In genomic region chr7:143389316-143390097, GRCh38 we compare ENCODE assay signal across 16 cellular contexts. TPM values are rescaled to one million over a fixed set of nuclear protein-coding genes. Genes with fewer than 3 reads are reported as not detected.
A peak's percentile ranks its signal among the peaks of the same experiment; 100 is the strongest.
DNase-seq lines count a peak whose midpoint lies in the region; ATAC-seq, FAIRE-seq and TF ChIP-seq lines count a peak whose summit lies in the region.
"Had no signal": no experiment of that assay in that cellular context is flagged by ENCODE, and none has a peak within 500 bp of the region (broad histone marks: within the 10 kb centered on the region; RNA-seq: fewer than 3 reads in every experiment).

No MANE protein-coding gene starts in this region.

- H3K27ac ChIP-seq in GM23338 (ENCODE audit: low read depth) (peak overlapping the region; percentile 86), GM12878 (ENCODE audit: control insufficient read depth, insufficient read depth) (no peak overlapping the region), mesenchymal stem cell (ENCODE audit: low read length, poor library complexity, severe bottlenecking) (no peak overlapping the region)
- H3K27ac ChIP-seq: thyroid gland had no signal

- no peak overlapping the region for H2BK5ac ChIP-seq in mesenchymal stem cell (ENCODE audit: low read depth, low read length, poor library complexity, severe bottlenecking)

- H4K91ac ChIP-seq in mesenchymal stem cell (ENCODE audit: low read length) = no peak overlapping the region

- no peak overlapping the region for H2AK5ac ChIP-seq in mesenchymal stem cell (ENCODE audit: low read length, severe bottlenecking)

- H4K8ac ChIP-seq in mesenchymal stem cell (ENCODE audit: low read length) = no peak overlapping the region

- H3K27me3 Mint-ChIP-seq in GM23338 (ENCODE audit: insufficient read depth, low read depth, poor library complexity) = peaks cover 34% of the 10 kb centered on the region
- H3K27me3 Mint-ChIP-seq in activated T-cell treated with anti-CD3 and anti-CD28 coated beads, Interleukin-2, amount 50 U/mL, for 4 hours (ENCODE audit: low read depth) = no peaks in the 10 kb centered on the region

- H3K4me2 ChIP-seq in GM23338 = no peak overlapping the region
- H3K4me2 ChIP-seq in GM12878 (ENCODE audit: control insufficient read depth, insufficient read depth) = no peak overlapping the region
- no peak overlapping the region for H3K4me2 ChIP-seq in mesenchymal stem cell (ENCODE audit: low read length, poor library complexity, severe bottlenecking)

- no peak overlapping the region for H3K4me3 ChIP-seq in AG09309 (ENCODE audit: control insufficient read depth, low read depth, low read length)
- H3K4me3 ChIP-seq in GM23338 = no peak overlapping the region
- no peak overlapping the region for H3K4me3 ChIP-seq in GM12878
- H3K4me3 ChIP-seq in mesenchymal stem cell (ENCODE audit: insufficient read depth in 1 of 2, low read depth in 1 of 2, low read length in 2 of 2) = peak overlapping the region in 1 of 2 experiments; percentile 32
- H3K4me3 ChIP-seq: thyroid gland had no signal

- H3K4me1 ChIP-seq in GM23338 (ENCODE audit: insufficient read depth) (no peaks in the 10 kb centered on the region; the same call in 1 of the 2 replicates), GM12878 (ENCODE audit: control insufficient read depth, insufficient read depth, low read length) (peaks cover 10% of the 10 kb centered on the region), mesenchymal stem cell (ENCODE audit: control insufficient read depth, insufficient read depth, low read depth, low read length) (peaks cover 56% of the 10 kb centered on the region)

- peak overlapping the region; percentile 50; the same call in 1 of the 2 replicates for H3K27ac Mint-ChIP-seq in GM23338

- intact Hi-C loops in GM12878 (cut with micrococcal nuclease; ENCODE audit: unreplicated experiment) = no loop called here

- RAD21 ChIA-PET in GM12878 (lab: Charles Lee; ENCODE audit: unreplicated experiment) = no interaction called here

- H3K9me3 Mint-ChIP-seq in GM23338 = no peaks in the 10 kb centered on the region; the same call in 2 of the 3 replicates
- H3K9me3 Mint-ChIP-seq in activated T-cell treated with anti-CD3 and anti-CD28 coated beads, Interleukin-2, amount 50 U/mL, for 4 hours = no peaks in the 10 kb centered on the region

- WGBS in GM12878 (ENCODE audit: insufficient coverage, insufficient replicate concordance, low lambda C conversion rate, missing lambda C conversion rate) = 92% methylated on average over 15 of the region's 15 CpGs
- WGBS in mesenchymal stem cell = 97% methylated on average over 15 of the region's 15 CpGs

- H4K20me1 ChIP-seq in GM23338 (replicated peaks; ENCODE audit: insufficient read depth) (peaks cover 17% of the 10 kb centered on the region), GM12878 (ENCODE audit: control insufficient read depth, insufficient read depth) (no peaks in the 10 kb centered on the region; the same call in 1 of the 2 replicates)

- no peak for TF ChIP-seq RAD21 in GM12878 (IDR thresholded peaks at IDR 0.05; ENCODE audit: insufficient read depth, low read depth, low read length)

- TF ChIP-seq EP300 in GM12878 (IDR thresholded peaks at IDR 0.05; ENCODE audit: borderline replicate concordance in 1 of 2, control insufficient read depth in 1 of 2, low read depth in 2 of 2, low read length in 2 of 2) = no peak

- peak; percentile 34 for TF ChIP-seq POLR2A in GM12878 (IDR thresholded peaks at IDR 0.05; ENCODE audit: low read depth, low read length)

- ATAC-seq in GM23338 (no peak), GM12878 (no peak)
- ATAC-seq in activated T-cell treated with anti-CD3 and anti-CD28 coated beads, Interleukin-2, amount 50 U/mL, for 4 hours = no peak

- H3K9me2 ChIP-seq in GM23338 (ENCODE audit: insufficient read depth) = no peaks in the 10 kb centered on the region

- peaks cover 21% of the 10 kb centered on the region for H3K36me3 ChIP-seq in GM23338 (ENCODE audit: insufficient read depth)
- H3K36me3 ChIP-seq in GM12878 (ENCODE audit: control insufficient read depth in 2 of 2, insufficient read depth in 2 of 2, low read length in 1 of 2) = peaks cover 7 to 33% of the 10 kb centered on the region in 2 experiments; a peak in 3 of 4 replicates
- peaks cover 79 to 84% of the 10 kb centered on the region in 2 experiments for H3K36me3 ChIP-seq in mesenchymal stem cell (ENCODE audit: control insufficient read depth in 1 of 2, insufficient read depth in 2 of 2, low read depth in 1 of 2, low read length in 2 of 2)

- SMC1A ChIA-PET in GM12878 (lab: Charles Lee; ENCODE audit: uncharacterized antibody, unreplicated experiment) = no interaction called here

- H3K27me3 ChIP-seq in GM23338 (ENCODE audit: insufficient read depth) (no peaks in the 10 kb centered on the region), GM12878 (replicated peaks in 1 of 2; ENCODE audit: control insufficient read depth in 2 of 2, insufficient read depth in 2 of 2, low read length in 1 of 2) (no peaks in the 10 kb centered on the region), mesenchymal stem cell (ENCODE audit: control insufficient read depth in 1 of 2, insufficient read depth in 1 of 2, low read length in 2 of 2) (no peaks in the 10 kb centered on the region)
- H3K27me3 ChIP-seq: thyroid gland had no signal

- H3K4me3 Mint-ChIP-seq in GM23338 = no peak overlapping the region
- H3K4me3 Mint-ChIP-seq in activated T-cell treated with anti-CD3 and anti-CD28 coated beads, Interleukin-2, amount 50 U/mL, for 4 hours = no peak overlapping the region

- no peak for DNase-seq in AG09309 (ENCODE audit: low read depth)
- DNase-seq in GM23338 (ENCODE audit: low spot score) = no peak
- DNase-seq in GM12878 (ENCODE audit: low read depth, low spot score) = no peak
- no peak for DNase-seq in mesenchymal stem cell
- DNase-seq in HUDEP-2 (lab: John Stamatoyannopoulos, UW; ENCODE audit: unreplicated experiment in 76 of 76) = no peak
- DNase-seq in AML-193 (lab: John Stamatoyannopoulos, UW) = no peak
- DNase-seq in activated T-cell treated with anti-CD3 and anti-CD28 coated beads, Interleukin-2, amount 50 U/mL, for 4 hours = no peak
- DNase-seq in activated effector memory CD4-positive, alpha-beta T cell treated with Interleukin-2 at 50 U/mL for 16 hours = no peak
- DNase-seq: activated T-cell treated with anti-CD3 and anti-CD28 coated beads for 4 hours, KG1, NCI-H2029 treated with DMSO at 0.1 percent for 48 hours, retina, thyroid gland had no signal

- no peak overlapping the region for H2BK120ac ChIP-seq in mesenchymal stem cell (ENCODE audit: low read depth, low read length)

- CTCF ChIA-PET in GM12878 (lab: Yijun Ruan, JAX) = interaction anchor here (1.3 kb wide), 1 partner anchor 9 kb away, joined by 4 read pairs; no protein-coding TSS in a partner anchor

- peaks cover 22% of the 10 kb centered on the region for H3K79me2 ChIP-seq in GM23338 (replicated peaks; ENCODE audit: insufficient read depth)
- H3K79me2 ChIP-seq in GM12878 (ENCODE audit: control insufficient read depth, insufficient read depth, low read length) = peaks cover 16% of the 10 kb centered on the region

- H3K18ac ChIP-seq in mesenchymal stem cell (ENCODE audit: low read depth in 1 of 2, low read length in 2 of 2) = no peak overlapping the region

- POLR2A ChIA-PET in GM12878 (lab: Charles Lee) = no interaction called here

- peaks cover 3% of the 10 kb centered on the region; the same call in 2 of the 3 replicates for H3K4me1 Mint-ChIP-seq in GM23338
- H3K4me1 Mint-ChIP-seq in activated T-cell treated with anti-CD3 and anti-CD28 coated beads, Interleukin-2, amount 50 U/mL, for 4 hours (ENCODE audit: low read depth) = peaks cover 13% of the 10 kb centered on the region

- no TSS peak for BruUV-seq in GM12878 (replicated peaks; lab: Mats Ljungman, UMichigan)

- H3K9me3 ChIP-seq in GM12878 (replicated peaks; ENCODE audit: control insufficient read depth, insufficient read depth, low read length) (no peaks in the 10 kb centered on the region), mesenchymal stem cell (ENCODE audit: control insufficient read depth, low read length) (no peaks in the 10 kb centered on the region)
- H3K9me3 ChIP-seq: thyroid gland had no signal

- peaks cover 63% of the 10 kb centered on the region for H3K36me3 Mint-ChIP-seq in GM23338 (ENCODE audit: low read depth)
- H3K36me3 Mint-ChIP-seq in activated T-cell treated with anti-CD3 and anti-CD28 coated beads, Interleukin-2, amount 50 U/mL, for 4 hours (ENCODE audit: insufficient read depth) = peaks cover 14% of the 10 kb centered on the region

- no peak overlapping the region for H3K23ac ChIP-seq in mesenchymal stem cell (ENCODE audit: low read length in 2 of 2)

- no peak overlapping the region for H2BK12ac ChIP-seq in mesenchymal stem cell (ENCODE audit: low read length in 2 of 2)

- in situ Hi-C loops in GM12878 (cut with MboI) = no loop called here

- peaks cover 9% of the 10 kb centered on the region for H3K79me1 ChIP-seq in mesenchymal stem cell (replicated peaks; ENCODE audit: low read length, poor library complexity, severe bottlenecking)

- no peak overlapping the region for H3K9ac ChIP-seq in GM12878 (ENCODE audit: control insufficient read depth, insufficient read depth, low read length)
- peak overlapping the region; percentile 92 for H3K9ac ChIP-seq in mesenchymal stem cell (ENCODE audit: low read length)

- H2BK15ac ChIP-seq in mesenchymal stem cell (ENCODE audit: low read depth, poor library complexity, severe bottlenecking) = no peak overlapping the region

- no peak overlapping the region for H2AFZ ChIP-seq in GM23338
- H2AFZ ChIP-seq in GM12878 (ENCODE audit: control insufficient read depth, low read depth, low read length) = no peak overlapping the region
- H2AFZ ChIP-seq in mesenchymal stem cell (ENCODE audit: low read depth, low read length) = no peak overlapping the region

- no peak for FAIRE-seq in GM12878 (lab: Jason Lieb, UNC)
- FAIRE-seq: colon, GM19239 had no signal

- peaks cover 66% of the 10 kb centered on the region for H3F3A ChIP-seq in GM23338 (replicated peaks; ENCODE audit: low read depth)

- no peak overlapping the region for H3K4ac ChIP-seq in mesenchymal stem cell (ENCODE audit: low read depth in 1 of 2, low read length in 2 of 2)

- peak; percentile 9 for TF ChIP-seq CTCF in AG09309 (IDR thresholded peaks at IDR 0.05; ENCODE audit: control insufficient read depth, insufficient read depth, low read depth, low read length, missing control alignments)
- peak in 1 of 2 experiments; percentile 45; a peak in 2 of 4 replicates for TF ChIP-seq CTCF in GM23338 (conservative IDR thresholded peaks at IDR 0.05; ENCODE audit: low read depth in 2 of 2)
- no peak for TF ChIP-seq CTCF in GM12878 (IDR thresholded peaks at IDR 0.05 in 2 of 3, conservative IDR thresholded peaks at IDR 0.05 in 1 of 3; ENCODE audit: control insufficient read depth in 2 of 3, extremely low read depth in 1 of 3, insufficient read depth in 1 of 3, low read depth in 3 of 3, low read length in 3 of 3)

- no peak overlapping the region for H3K14ac ChIP-seq in mesenchymal stem cell (ENCODE audit: low read length in 2 of 2)

RNA-seq across cellular contexts. Expression of gene ZYX, which starts 8.4 kb away (rescaled TPM):
- total RNA-seq in GM23338 (2014; rRNA removed; shearing (Covaris generic)) = 132 and 141 TPM in 2 replicates
- polyA plus RNA-seq in GM23338 (2016; fragmentation: Nextera tagmentation; extraction: Ambion mirVana) = 108 and 111 TPM in 2 replicates
- 12.6 and 17.0 TPM in 2 replicates for total RNA-seq in GM12878 (2013; cell fraction: nucleolus; rRNA removed)
- 16.5 and 23.2 TPM in 2 replicates for total RNA-seq in GM12878 (2014; rRNA removed)
- total RNA-seq in GM12878 (2014; rRNA removed; fragmentation: Illumina TruSeq; extraction: Trizol) = 11.8 and 16.6 TPM in 2 replicates
- 90.5 and 100 TPM in 2 replicates for total RNA-seq in GM12878 (2021)
- 32.5 TPM for polyA plus RNA-seq in GM12878 (2011; ENCODE audit: low read depth)
- 2.4 and 4.5 TPM in 2 replicates for polyA plus RNA-seq in GM12878 (2011; rRNA removed)
- polyA plus RNA-seq in GM12878 (2011; cell fraction: cytosol; rRNA removed) = 9.0 and 12.3 TPM in 2 replicates
- 41.0 and 61.8 TPM in 2 replicates for polyA plus RNA-seq in GM12878 (2011; cell fraction: nucleus; rRNA removed)
- polyA plus RNA-seq in GM12878 (2012) = 61.2 and 77.5 TPM in 2 replicates
- polyA plus RNA-seq in GM12878 (2014; fragmentation: Illumina TruSeq; extraction: Trizol) = 28.2 and 44.0 TPM in 2 replicates
- 1 to 10 TPM; 2.1 to 4.0 TPM for polyA plus RNA-seq in GM12878 (2014; fragmentation: Nextera tagmentation; extraction: Ambion mirVana)
- polyA plus RNA-seq in GM12878 (2014; rRNA removed) = 32.0 and 47.3 TPM in 2 replicates
- polyA plus RNA-seq in GM12878 (2016; fragmentation: Nextera tagmentation; extraction: Ambion mirVana) = 10 to 100 TPM; 66.5 to 82.3 TPM
- 9.9 and 16.7 TPM in 2 replicates for polyA minus RNA-seq in GM12878 (2011; rRNA and poly(A)+ RNA removed)
- 23.9 and 26.0 TPM in 2 replicates for polyA minus RNA-seq in GM12878 (2011; cell fraction: cytosol; rRNA and poly(A)+ RNA removed)
- polyA minus RNA-seq in GM12878 (2011; cell fraction: nucleus; rRNA and poly(A)+ RNA removed) = 24.9 and 40.2 TPM in 2 replicates
- 317 TPM for polyA plus RNA-seq in mesenchymal stem cell (2013, experiment 1 of 2)
- polyA plus RNA-seq in mesenchymal stem cell (2013, experiment 2 of 2) = 305 TPM
- 10 to 100 TPM; 89.0 to 94.2 (median 90.6) TPM for total RNA-seq in activated T-cell treated with anti-CD3 and anti-CD28 coated beads, Interleukin-2, amount 50 U/mL, for 4 hours

RNA-seq across cellular contexts. Expression of gene EPHA1, which starts 19.1 kb away (rescaled TPM):
- total RNA-seq in GM23338 (2014; rRNA removed; shearing (Covaris generic)) = 119 and 154 TPM in 2 replicates
- polyA plus RNA-seq in GM23338 (2016; fragmentation: Nextera tagmentation; extraction: Ambion mirVana) (60.7 and 66.1 TPM in 2 replicates), GM12878 (2011; rRNA removed) (0.11 and 0.13 TPM in 2 replicates), GM12878 (2014; fragmentation: Illumina TruSeq; extraction: Trizol) (not detected in 2 replicates), GM12878 (2014; fragmentation: Nextera tagmentation; extraction: Ambion mirVana) (not detected), GM12878 (2014; rRNA removed) (not detected in 2 replicates), GM12878 (2016; fragmentation: Nextera tagmentation; extraction: Ambion mirVana) (under 1 TPM; 0.28 to 0.35 TPM)
- not detected in 2 replicates for total RNA-seq in GM12878 (2013; cell fraction: nucleolus; rRNA removed)
- total RNA-seq in GM12878 (2014; rRNA removed) (not detected in 2 replicates), GM12878 (2014; rRNA removed; fragmentation: Illumina TruSeq; extraction: Trizol) (not detected in 2 replicates), GM12878 (2021) (0.21 and 0.29 TPM in 2 replicates)
- polyA plus RNA-seq in GM12878 (2011; ENCODE audit: low read depth) = not detected
- 0.03 and 0.04 TPM in 2 replicates for polyA plus RNA-seq in GM12878 (2011; cell fraction: cytosol; rRNA removed)
- polyA plus RNA-seq in GM12878 (2011; cell fraction: nucleus; rRNA removed) = 0.21 and 0.32 TPM in 2 replicates
- polyA plus RNA-seq in GM12878 (2012) = 0.69 and 1.2 TPM in 2 replicates
- polyA minus RNA-seq in GM12878 (2011; rRNA and poly(A)+ RNA removed) = 0.37 TPM in 1 of 2 replicates, not detected in the other
- not detected in 2 replicates for polyA minus RNA-seq in GM12878 (2011; cell fraction: cytosol; rRNA and poly(A)+ RNA removed)
- not detected in 2 replicates for polyA minus RNA-seq in GM12878 (2011; cell fraction: nucleus; rRNA and poly(A)+ RNA removed)
- 0.10 TPM for polyA plus RNA-seq in mesenchymal stem cell (2013, experiment 1 of 2)
- polyA plus RNA-seq in mesenchymal stem cell (2013, experiment 2 of 2) = 0.03 TPM
- total RNA-seq in activated T-cell treated with anti-CD3 and anti-CD28 coated beads, Interleukin-2, amount 50 U/mL, for 4 hours = 1 to 10 TPM; 1.1 to 1.9 (median 1.5) TPM
- total RNA-seq: H4 had no signal

RNA-seq across cellular contexts. Expression of gene FAM131B, which starts 27.0 kb away (rescaled TPM):
- total RNA-seq in GM23338 (2014; rRNA removed; shearing (Covaris generic)) = 28.8 and 30.2 TPM in 2 replicates
- polyA plus RNA-seq in GM23338 (2016; fragmentation: Nextera tagmentation; extraction: Ambion mirVana) (4.7 and 5.4 TPM in 2 replicates), GM12878 (2011; rRNA removed) (0.03 TPM in 1 of 2 replicates, not detected in the other), GM12878 (2014; fragmentation: Illumina TruSeq; extraction: Trizol) (not detected in 2 replicates), GM12878 (2014; fragmentation: Nextera tagmentation; extraction: Ambion mirVana) (not detected), GM12878 (2014; rRNA removed) (not detected in 2 replicates), GM12878 (2016; fragmentation: Nextera tagmentation; extraction: Ambion mirVana) (not detected)
- not detected in 2 replicates for total RNA-seq in GM12878 (2013; cell fraction: nucleolus; rRNA removed)
- total RNA-seq in GM12878 (2014; rRNA removed) (not detected in 2 replicates), GM12878 (2014; rRNA removed; fragmentation: Illumina TruSeq; extraction: Trizol) (not detected in 2 replicates), GM12878 (2021) (0.05 and 0.13 TPM in 2 replicates)
- not detected for polyA plus RNA-seq in GM12878 (2011; ENCODE audit: low read depth)
- polyA plus RNA-seq in GM12878 (2011; cell fraction: cytosol; rRNA removed) = 0.03 TPM in 2 replicates
- polyA plus RNA-seq in GM12878 (2011; cell fraction: nucleus; rRNA removed) = 0.03 and 0.04 TPM in 2 replicates
- polyA plus RNA-seq in GM12878 (2012) = not detected in 2 replicates
- polyA minus RNA-seq in GM12878 (2011; rRNA and poly(A)+ RNA removed) = 0.05 and 0.15 TPM in 2 replicates
- not detected in 2 replicates for polyA minus RNA-seq in GM12878 (2011; cell fraction: cytosol; rRNA and poly(A)+ RNA removed)
- polyA minus RNA-seq in GM12878 (2011; cell fraction: nucleus; rRNA and poly(A)+ RNA removed) = 0.10 TPM in 1 of 2 replicates, not detected in the other
- polyA plus RNA-seq in mesenchymal stem cell (2013, experiment 1 of 2) = 0.28 TPM
- 0.30 TPM for polyA plus RNA-seq in mesenchymal stem cell (2013, experiment 2 of 2)
- total RNA-seq in activated T-cell treated with anti-CD3 and anti-CD28 coated beads, Interleukin-2, amount 50 U/mL, for 4 hours = under 1 TPM; 0.28 to 0.50 (median 0.43) TPM

RNA-seq across cellular contexts. Expression of gene TAS2R60, which starts 53.7 kb away (rescaled TPM):
- total RNA-seq in GM23338 (2014; rRNA removed; shearing (Covaris generic)) = 4.0 and 5.0 TPM in 2 replicates
- 0.37 TPM in 1 of 2 replicates, not detected in the other for polyA plus RNA-seq in GM23338 (2016; fragmentation: Nextera tagmentation; extraction: Ambion mirVana)
- not detected in 2 replicates for total RNA-seq in GM12878 (2013; cell fraction: nucleolus; rRNA removed)
- not detected in 2 replicates for total RNA-seq in GM12878 (2014; rRNA removed)
- not detected in 2 replicates for total RNA-seq in GM12878 (2014; rRNA removed; fragmentation: Illumina TruSeq; extraction: Trizol)
- not detected in 2 replicates for total RNA-seq in GM12878 (2021)
- polyA plus RNA-seq in GM12878 (2011; ENCODE audit: low read depth) = not detected
- polyA plus RNA-seq in GM12878 (2011; rRNA removed) = not detected in 2 replicates
- not detected in 2 replicates for polyA plus RNA-seq in GM12878 (2011; cell fraction: cytosol; rRNA removed)
- not detected in 2 replicates for polyA plus RNA-seq in GM12878 (2011; cell fraction: nucleus; rRNA removed)
- not detected in 2 replicates for polyA plus RNA-seq in GM12878 (2012)
- polyA plus RNA-seq in GM12878 (2014; fragmentation: Illumina TruSeq; extraction: Trizol) = not detected in 2 replicates
- polyA plus RNA-seq in GM12878 (2014; fragmentation: Nextera tagmentation; extraction: Ambion mirVana) = not detected
- polyA plus RNA-seq in GM12878 (2014; rRNA removed) = not detected in 2 replicates
- polyA plus RNA-seq in GM12878 (2016; fragmentation: Nextera tagmentation; extraction: Ambion mirVana) = not detected
- polyA minus RNA-seq in GM12878 (2011; rRNA and poly(A)+ RNA removed) = not detected in 2 replicates
- not detected in 2 replicates for polyA minus RNA-seq in GM12878 (2011; cell fraction: cytosol; rRNA and poly(A)+ RNA removed)
- polyA minus RNA-seq in GM12878 (2011; cell fraction: nucleus; rRNA and poly(A)+ RNA removed) = not detected in 2 replicates
- polyA plus RNA-seq in mesenchymal stem cell (2013, experiment 1 of 2) = not detected
- polyA plus RNA-seq in mesenchymal stem cell (2013, experiment 2 of 2) = not detected
- not detected for total RNA-seq in activated T-cell treated with anti-CD3 and anti-CD28 coated beads, Interleukin-2, amount 50 U/mL, for 4 hours
- total RNA-seq: H4, thyroid gland had no signal

Comparison
In these comparisons a context has a peak if more than half of its experiments do, and no peak if none do; other contexts are left out.
1. RNA of gene EPHA1, which starts 19.1 kb away (total RNA-seq): 119 to 154 TPM in GM23338; 1.1 to 1.9 TPM in activated T-cell treated with anti-CD3 and anti-CD28 coated beads, Interleukin-2, amount 50 U/mL, for 4 hours and 0.21 to 0.29 TPM in GM12878; every median in the first group is over 10 times any median in the second.
2. RNA of gene FAM131B, which starts 27.0 kb away (total RNA-seq): 28.8 to 30.2 TPM in GM23338; 0.28 to 0.50 TPM in activated T-cell treated with anti-CD3 and anti-CD28 coated beads, Interleukin-2, amount 50 U/mL, for 4 hours and 0.05 to 0.13 TPM in GM12878; every median in the first group is over 10 times any median in the second.